In the genomic region with DNA sequence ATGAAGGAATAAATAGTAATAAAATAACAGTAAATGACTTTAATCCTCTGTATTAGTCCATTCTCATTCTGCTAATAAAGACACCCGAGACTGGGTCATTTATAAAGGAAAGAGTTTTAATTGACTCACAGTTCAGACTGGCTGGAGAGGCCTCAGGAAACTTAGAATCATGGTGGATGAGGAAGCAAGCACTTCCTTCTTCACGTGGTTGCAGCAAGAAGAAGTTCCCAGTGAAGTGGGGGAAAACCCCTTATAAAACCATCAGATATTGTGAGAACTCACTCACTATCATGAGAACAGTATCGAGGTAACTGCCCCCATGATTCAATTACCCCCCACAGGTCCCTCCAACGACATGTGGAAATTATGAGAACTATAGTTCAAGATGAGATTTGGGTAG, we compare ENCODE assay signal across 6 cellular contexts.
"Had no signal": no experiment of that assay in that cellular context is flagged by ENCODE, and none has a peak within 500 bp of the region (broad histone marks: within the 10 kb centered on the region; RNA-seq: fewer than 3 reads in every experiment).

No MANE protein-coding gene starts in this region.

- DNase-seq: IMR-90, KBM-7 had no signal

- H3K27me3 Mint-ChIP-seq: IgD-negative memory B cell had no signal

- H3K4me3 ChIP-seq: K562 had no signal

- H3K27ac Mint-ChIP-seq: IgD-negative memory B cell had no signal

- H3K27ac ChIP-seq: HL-60 had no signal

- H3K4me1 Mint-ChIP-seq: IgD-negative memory B cell had no signal

- ATAC-seq: HepG2, K562 had no signal

- H3K36me3 Mint-ChIP-seq: IgD-negative memory B cell had no signal
